Comparison of ENCODE assay signal across 12 cellular contexts in the genomic region with DNA sequence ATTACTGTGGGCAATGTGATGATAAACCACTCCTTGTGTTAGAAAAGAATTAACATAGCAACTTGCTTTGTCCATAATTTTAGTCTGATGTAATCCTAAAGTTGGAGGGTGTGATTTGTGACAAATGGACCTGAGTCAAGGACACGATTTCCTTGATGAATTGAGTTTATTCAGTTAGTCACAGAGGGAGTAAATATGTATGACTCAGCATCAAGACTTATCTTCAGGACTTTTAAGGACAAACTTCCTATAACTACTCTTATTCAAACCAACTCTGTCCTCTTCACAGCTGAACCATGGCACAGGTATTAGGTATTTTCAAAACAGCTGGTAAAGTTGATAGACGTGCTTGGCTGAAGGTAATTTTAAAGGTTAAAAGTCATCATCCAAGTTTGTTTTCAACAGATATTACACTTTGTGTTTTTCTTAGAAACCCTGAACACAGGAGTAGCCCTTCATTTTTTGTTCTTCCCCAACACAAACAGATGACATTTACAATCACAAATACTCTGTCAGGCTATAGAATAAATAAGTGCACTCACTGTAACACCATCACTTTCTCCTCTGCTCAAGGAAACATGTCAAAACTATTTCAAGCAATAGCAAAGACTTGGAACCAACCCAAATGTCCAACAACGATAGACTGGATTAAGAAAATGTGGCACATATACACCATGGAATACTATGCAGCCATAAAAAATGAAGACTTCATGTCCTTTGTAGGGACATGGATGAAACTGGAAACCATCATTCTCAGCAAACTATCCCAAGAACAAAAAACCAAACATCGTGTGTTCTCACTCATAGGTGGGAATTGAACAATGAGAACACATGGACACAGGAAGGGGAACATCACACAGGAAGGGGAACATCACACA. TPM values are rescaled to one million over a fixed set of nuclear protein-coding genes. Genes with fewer than 3 reads are reported as not detected.
A peak's percentile ranks its signal among the peaks of the same experiment; 100 is the strongest.
DNase-seq lines count a peak whose midpoint lies in the region; ATAC-seq, FAIRE-seq and TF ChIP-seq lines count a peak whose summit lies in the region.
"Had no signal": no experiment of that assay in that cellular context is flagged by ENCODE, and none has a peak within 500 bp of the region (broad histone marks: within the 10 kb centered on the region; RNA-seq: fewer than 3 reads in every experiment).

No MANE protein-coding gene starts in this region.

- DNase-seq in GM23248 (peak; percentile 93), ascending aorta (ENCODE audit: low spot score in 2 of 2) (no peak), COR-L47 (lab: John Stamatoyannopoulos, UW) (no peak), cortex of kidney (lab: John Stamatoyannopoulos, UW) (no peak)
- DNase-seq: activated naive CD4-positive, alpha-beta T cell treated with Interleukin-2 at 50 U/mL for 16 hours; DMS 273 treated with DMSO at 0.1 percent for 48 hours; left cardiac atrium; stimulated activated CD4-positive, alpha-beta T cell treated with anti-CD3 and anti-CD28 coated beads, Interleukin-4, amount 100 ng/mL, for 4 hours had no signal

- no peak for ATAC-seq in GM18502 (IDR thresholded peaks at IDR 0.05; ENCODE audit: poor library complexity, unreplicated experiment)
- ATAC-seq in HG03097 (IDR thresholded peaks at IDR 0.05; ENCODE audit: low FRiP score, unreplicated experiment): no peak

- H3K9me3 ChIP-seq in GM23248 (ENCODE audit: low read depth) (no peaks in the 10 kb centered on the region), ascending aorta (no peaks in the 10 kb centered on the region)

- H3K36me3 ChIP-seq in GM23248 (ENCODE audit: low read depth) (no peaks in the 10 kb centered on the region), ascending aorta (no peaks in the 10 kb centered on the region)

- peak; percentile 64 for FAIRE-seq in islet of Langerhans (lab: Jason Lieb, UNC)

- in situ Hi-C loops in GM23248 (cut with MboI): no loop called here

- peaks cover 92% of the 10 kb centered on the region for H3K79me2 ChIP-seq in GM23248 (ENCODE audit: insufficient read depth)

- intact Hi-C loops in ascending aorta (cut with DNase I): loop anchor here (1.0 kb wide), 1 partner anchor 91 kb away; a partner anchor contains a TSS

- H3K4me2 ChIP-seq in GM23248 (ENCODE audit: unreplicated experiment): peak overlapping the region; percentile 68

- H3F3A ChIP-seq in GM23248 (ENCODE audit: insufficient read depth): peaks cover 23% of the 10 kb centered on the region

- 39 to 49% methylated on average over 4 of the region's 4 CpGs for WGBS in GM23248 (ENCODE audit: low coverage in 1 of 2, low lambda C conversion rate in 2 of 2, missing lambda C conversion rate in 2 of 2), 2 experiments

- H3K4me1 ChIP-seq in GM23248 (ENCODE audit: insufficient read depth): peaks cover 18% of the 10 kb centered on the region
- H3K4me1 ChIP-seq in ascending aorta: peaks cover 0 to 5% of the 10 kb centered on the region in 2 donors

- no peak overlapping the region for H2AFZ ChIP-seq in GM23248

- H3K9me2 ChIP-seq in GM23248 (ENCODE audit: insufficient read depth): no peaks in the 10 kb centered on the region

- H3K27ac ChIP-seq in 22Rv1 (peak overlapping the region; percentile 38), GM23248 (peak overlapping the region; percentile 81), ascending aorta (peak overlapping the region; percentile 8 to 49)

- H3K4me3 ChIP-seq in GM23248 (0 out of 2 replicates have a peak overlapping the region, but pooled peaks have one; percentile 9), ascending aorta (no peak overlapping the region)

- H3K9ac ChIP-seq in GM23248: peak overlapping the region; percentile 49

- H4K20me1 ChIP-seq in GM23248 (ENCODE audit: insufficient read depth): no peaks in the 10 kb centered on the region

- TF ChIP-seq CTCF in 22Rv1 (IDR thresholded peaks at IDR 0.05): no peak
- no peak for TF ChIP-seq CTCF in ascending aorta (IDR thresholded peaks at IDR 0.05)

- H3K27me3 ChIP-seq in GM23248 (replicated peaks; ENCODE audit: insufficient read depth): no peaks in the 10 kb centered on the region
- H3K27me3 ChIP-seq in ascending aorta: no peaks in the 10 kb centered on the region

RNA-seq across cellular contexts. Expression of a gene that starts 54.5 kb away (rescaled TPM):
- total RNA-seq in GM23248 (2014; rRNA removed; shearing (Covaris generic)): 26.1 and 53.4 TPM in 2 replicates
- 54.3 and 59.5 TPM in 2 replicates for polyA plus RNA-seq in GM23248 (2016; fragmentation: Nextera tagmentation; extraction: Ambion mirVana)
- total RNA-seq in ascending aorta: 16.3 TPM

Comparison
In these comparisons a context has a peak if more than half of its experiments do, and no peak if none do; other contexts are left out.
1. H3K27ac ChIP-seq: peak in every context shown above with its lines; median percentile 81 in GM23248; 38 in 22Rv1; 28 in ascending aorta.